Comparison of ENCODE assay signal across 9 cellular contexts in genomic region chr15:76338555-76339301, GRCh38. TPM values are rescaled to one million over a fixed set of nuclear protein-coding genes. Genes with fewer than 3 reads are reported as not detected.
A peak's percentile ranks its signal among the peaks of the same experiment; 100 is the strongest.
DNase-seq lines count a peak whose midpoint lies in the region; ATAC-seq and TF ChIP-seq lines count a peak whose summit lies in the region.
"Had no signal": no experiment of that assay in that cellular context is flagged by ENCODE, and none has a peak within 500 bp of the region (broad histone marks: within the 10 kb centered on the region; RNA-seq: fewer than 3 reads in every experiment).

No MANE protein-coding gene starts in this region.

- H3K4me3 Mint-ChIP-seq in activated CD4-positive, alpha-beta T cell treated with anti-CD3 and anti-CD28 coated beads, Interleukin-2, amount 10 ng/mL, durations not matched to agents 7 days and 5 days, result peak overlapping the region; percentile 50
- peak overlapping the region; percentile 91 for H3K4me3 Mint-ChIP-seq in stimulated activated effector memory CD8-positive, alpha-beta T cell treated with anti-CD3 and anti-CD28 coated beads, Interleukin-12 subunit alpha, Interleukin-12 subunit beta, amount 100 ng/mL, for 72 hours

- H3K27ac Mint-ChIP-seq in activated CD4-positive, alpha-beta T cell treated with anti-CD3 and anti-CD28 coated beads, Interleukin-2, amount 10 ng/mL, durations not matched to agents 7 days and 5 days, result no peak overlapping the region
- no peak overlapping the region for H3K27ac Mint-ChIP-seq in stimulated activated effector memory CD8-positive, alpha-beta T cell treated with anti-CD3 and anti-CD28 coated beads, Interleukin-12 subunit alpha, Interleukin-12 subunit beta, amount 100 ng/mL, for 72 hours

- peaks cover 63% of the 10 kb centered on the region for H3K4me1 Mint-ChIP-seq in activated CD4-positive, alpha-beta T cell treated with anti-CD3 and anti-CD28 coated beads, Interleukin-2, amount 10 ng/mL, durations not matched to agents 7 days and 5 days
- H3K4me1 Mint-ChIP-seq in stimulated activated effector memory CD8-positive, alpha-beta T cell treated with anti-CD3 and anti-CD28 coated beads, Interleukin-12 subunit alpha, Interleukin-12 subunit beta, amount 100 ng/mL, for 72 hours, result peaks cover 59% of the 10 kb centered on the region

- POLR2A ChIA-PET in activated CD4-positive, alpha-beta T cell treated with anti-CD3 and anti-CD28 coated beads, Interleukin-2, amount 10 ng/mL, durations not matched to agents 7 days and 5 days (lab: Charles Lee), result no interaction called here

- no peak for DNase-seq in activated CD4-positive, alpha-beta T cell treated with anti-CD3 and anti-CD28 coated beads, Interleukin-2, amount 10 ng/mL, durations not matched to agents 7 days and 5 days
- no peak for DNase-seq in activated CD4-positive, alpha-beta T cell treated with anti-CD3 and anti-CD28 coated beads for 1 hour
- DNase-seq in NCI-H526 treated with DMSO at 0.1 percent for 48 hours (lab: John Stamatoyannopoulos, UW) (peak; percentile 63), foreskin fibroblast (peak; percentile 26 to 62), NCI-H510A treated with DMSO at 0.1 percent for 48 hours (lab: John Stamatoyannopoulos, UW) (no peak), NCI-H2107 treated with DMSO at 0.1 percent for 48 hours (lab: John Stamatoyannopoulos, UW; ENCODE audit: unreplicated experiment) (no peak)
- DNase-seq in stimulated activated effector memory CD8-positive, alpha-beta T cell treated with anti-CD3 and anti-CD28 coated beads, Interleukin-12 subunit alpha, Interleukin-12 subunit beta, amount 100 ng/mL, for 72 hours (ENCODE audit: low spot score in 2 of 2), result no peak

- peak overlapping the region; percentile 76 to 89 for H3K4me3 ChIP-seq in foreskin fibroblast (ENCODE audit: low read depth in 1 of 2, low read length in 2 of 2)

- no peaks in the 10 kb centered on the region for H3K9me3 Mint-ChIP-seq in activated CD4-positive, alpha-beta T cell treated with anti-CD3 and anti-CD28 coated beads, Interleukin-2, amount 10 ng/mL, durations not matched to agents 7 days and 5 days
- H3K9me3 Mint-ChIP-seq in stimulated activated effector memory CD8-positive, alpha-beta T cell treated with anti-CD3 and anti-CD28 coated beads, Interleukin-12 subunit alpha, Interleukin-12 subunit beta, amount 100 ng/mL, for 72 hours, result no peaks in the 10 kb centered on the region

- H3K27me3 Mint-ChIP-seq in activated CD4-positive, alpha-beta T cell treated with anti-CD3 and anti-CD28 coated beads, Interleukin-2, amount 10 ng/mL, durations not matched to agents 7 days and 5 days, result peaks cover 71% of the 10 kb centered on the region

- no peak for ATAC-seq in stimulated activated effector memory CD8-positive, alpha-beta T cell treated with anti-CD3 and anti-CD28 coated beads, Interleukin-12 subunit alpha, Interleukin-12 subunit beta, amount 100 ng/mL, for 72 hours
- ATAC-seq in GM19023 (IDR thresholded peaks at IDR 0.05; ENCODE audit: unreplicated experiment), result no peak

- H3K36me3 Mint-ChIP-seq in activated CD4-positive, alpha-beta T cell treated with anti-CD3 and anti-CD28 coated beads, Interleukin-2, amount 10 ng/mL, durations not matched to agents 7 days and 5 days (ENCODE audit: low read depth), result peaks cover 9% of the 10 kb centered on the region
- H3K36me3 Mint-ChIP-seq in stimulated activated effector memory CD8-positive, alpha-beta T cell treated with anti-CD3 and anti-CD28 coated beads, Interleukin-12 subunit alpha, Interleukin-12 subunit beta, amount 100 ng/mL, for 72 hours, result no peaks in the 10 kb centered on the region

- CTCF ChIA-PET in activated CD4-positive, alpha-beta T cell treated with anti-CD3 and anti-CD28 coated beads, Interleukin-2, amount 10 ng/mL, durations not matched to agents 7 days and 5 days (lab: Charles Lee), result no interaction called here

- no peak for TF ChIP-seq CTCF in foreskin fibroblast (IDR thresholded peaks at IDR 0.05; ENCODE audit: low read depth, low read length)

RNA-seq across cellular contexts. Expression of gene ISL2, which starts 2.2 kb away (rescaled TPM):
- total RNA-seq in activated CD4-positive, alpha-beta T cell treated with anti-CD3 and anti-CD28 coated beads, Interleukin-2, amount 10 ng/mL, durations not matched to agents 7 days and 5 days, result under 1 TPM; 0.54 to 0.82 TPM
- total RNA-seq: subcutaneous adipose tissue had no signal

RNA-seq across cellular contexts. Expression of gene ETFA, which starts 27.5 kb away (rescaled TPM):
- 10 to 100 TPM; 81.6 to 82.9 TPM for total RNA-seq in activated CD4-positive, alpha-beta T cell treated with anti-CD3 and anti-CD28 coated beads, Interleukin-2, amount 10 ng/mL, durations not matched to agents 7 days and 5 days

Comparison
In these comparisons a context has a peak if more than half of its experiments do, and no peak if none do; other contexts are left out.
1. DNase-seq: peak in NCI-H526 treated with DMSO at 0.1 percent for 48 hours (single experiment) and foreskin fibroblast (2 of 2); none in activated CD4-positive, alpha-beta T cell treated with anti-CD3 and anti-CD28 coated beads, Interleukin-2, amount 10 ng/mL, durations not matched to agents 7 days and 5 days (single experiment), activated CD4-positive, alpha-beta T cell treated with anti-CD3 and anti-CD28 coated beads for 1 hour (single experiment), stimulated activated effector memory CD8-positive, alpha-beta T cell treated with anti-CD3 and anti-CD28 coated beads, Interleukin-12 subunit alpha, Interleukin-12 subunit beta, amount 100 ng/mL, for 72 hours (0 of 2), NCI-H510A treated with DMSO at 0.1 percent for 48 hours (single experiment) and NCI-H2107 treated with DMSO at 0.1 percent for 48 hours (single experiment).